In genomic region chr1:228830954-228831481, GRCh38 we compare ENCODE assay signal across 9 cellular contexts.
DNase-seq lines count a peak whose midpoint lies in the region; ATAC-seq and TF ChIP-seq lines count a peak whose summit lies in the region.
"Had no signal": no experiment of that assay in that cellular context is flagged by ENCODE, and none has a peak within 500 bp of the region (broad histone marks: within the 10 kb centered on the region; RNA-seq: fewer than 3 reads in every experiment).

No MANE protein-coding gene starts in this region.

- H3K9me3 Mint-ChIP-seq in activated naive CD4-positive, alpha-beta T cell treated with anti-CD3 and anti-CD28 coated beads, Interleukin-2, amount 50 U/mL, for 72 hours: no peaks in the 10 kb centered on the region

- in situ Hi-C loops in astrocyte of the spinal cord (cut with HindIII; ENCODE audit: low sequenced_read_pairs): no loop called here

- H3K9me3 ChIP-seq in stomach smooth muscle (ENCODE audit: control insufficient read depth in 2 of 2, low read length in 2 of 2) (no peaks in the 10 kb centered on the region), osteoblast (ENCODE audit: low read depth, low read length) (no peaks in the 10 kb centered on the region)

- H3K79me2 ChIP-seq in osteoblast (ENCODE audit: insufficient read depth, low read length): no peaks in the 10 kb centered on the region

- H3K4me1 ChIP-seq in stomach smooth muscle (ENCODE audit: control insufficient read depth, insufficient read depth, low read length) (peaks cover 32% of the 10 kb centered on the region), osteoblast (ENCODE audit: insufficient read depth, low read length) (no peaks in the 10 kb centered on the region)

- H3K27ac ChIP-seq in stomach smooth muscle (ENCODE audit: low read length) (peak overlapping the region; percentile 60), osteoblast (ENCODE audit: low read depth, low read length) (no peak overlapping the region)

- peak; percentile 70 to 87 for ATAC-seq in activated naive CD4-positive, alpha-beta T cell treated with anti-CD3 and anti-CD28 coated beads, Interleukin-2, amount 50 U/mL, for 72 hours
- ATAC-seq in HG03095 (IDR thresholded peaks at IDR 0.05; ENCODE audit: unreplicated experiment): peak; percentile 81

- no peak overlapping the region for H3K4me3 ChIP-seq in astrocyte of the spinal cord (ENCODE audit: low read depth, low read length)
- no peak overlapping the region for H3K4me3 ChIP-seq in stomach smooth muscle (ENCODE audit: low read length in 2 of 2)
- H3K4me3 ChIP-seq in osteoblast (ENCODE audit: insufficient read depth, low read length): no peak overlapping the region

- no peak overlapping the region for H3K27ac Mint-ChIP-seq in activated naive CD4-positive, alpha-beta T cell treated with anti-CD3 and anti-CD28 coated beads, Interleukin-2, amount 50 U/mL, for 72 hours

- H3K36me3 ChIP-seq in stomach smooth muscle (ENCODE audit: control insufficient read depth in 2 of 2, insufficient read depth in 2 of 2, low read length in 2 of 2): no peaks in the 10 kb centered on the region
- H3K36me3 ChIP-seq in osteoblast (ENCODE audit: insufficient read depth, low read length): no peaks in the 10 kb centered on the region

- H3K27me3 ChIP-seq in stomach smooth muscle (ENCODE audit: control insufficient read depth in 1 of 2, insufficient read depth in 2 of 2, low read length in 2 of 2): no peaks in the 10 kb centered on the region
- peaks cover 6% of the 10 kb centered on the region for H3K27me3 ChIP-seq in osteoblast (ENCODE audit: insufficient read depth, low read length)

- H2AFZ ChIP-seq in osteoblast (ENCODE audit: low read length): no peak overlapping the region

- TF ChIP-seq CTCF in astrocyte of the spinal cord (IDR thresholded peaks at IDR 0.05; ENCODE audit: low read depth, low read length) (no peak), osteoblast (IDR thresholded peaks at IDR 0.05; ENCODE audit: extremely low read depth, low read depth, low read length) (no peak)

- H3K4me2 ChIP-seq in osteoblast (ENCODE audit: insufficient read depth, low read length): no peak overlapping the region

- H4K20me1 ChIP-seq in osteoblast (ENCODE audit: insufficient read depth, low read length): no peaks in the 10 kb centered on the region

- H3K36me3 Mint-ChIP-seq in activated naive CD4-positive, alpha-beta T cell treated with anti-CD3 and anti-CD28 coated beads, Interleukin-2, amount 50 U/mL, for 72 hours: no peaks in the 10 kb centered on the region

- H3K9ac ChIP-seq in stomach smooth muscle (ENCODE audit: low read length in 2 of 2): no peak overlapping the region

- no peak for DNase-seq in activated naive CD4-positive, alpha-beta T cell treated with anti-CD3 and anti-CD28 coated beads, Interleukin-2, amount 50 U/mL, for 72 hours (ENCODE audit: low spot score in 2 of 2)
- no peak for DNase-seq in activated naive CD4-positive, alpha-beta T cell (lab: John Stamatoyannopoulos, UW)
- peak; percentile 80 for DNase-seq in astrocyte of the spinal cord (ENCODE audit: low read depth, low spot score)
- no peak for DNase-seq in dedifferentiated amniotic fluid mesenchymal stem cell (ENCODE audit: extremely low spot score)
- DNase-seq in osteoblast (ENCODE audit: insufficient read length, low spot score, missing footprints): no peak
- DNase-seq in stimulated activated naive CD4-positive, alpha-beta T cell (lab: John Stamatoyannopoulos, UW): no peak
- DNase-seq: DND-41 had no signal
